ENCODE assay signal across 17 cellular contexts in the genomic region with DNA sequence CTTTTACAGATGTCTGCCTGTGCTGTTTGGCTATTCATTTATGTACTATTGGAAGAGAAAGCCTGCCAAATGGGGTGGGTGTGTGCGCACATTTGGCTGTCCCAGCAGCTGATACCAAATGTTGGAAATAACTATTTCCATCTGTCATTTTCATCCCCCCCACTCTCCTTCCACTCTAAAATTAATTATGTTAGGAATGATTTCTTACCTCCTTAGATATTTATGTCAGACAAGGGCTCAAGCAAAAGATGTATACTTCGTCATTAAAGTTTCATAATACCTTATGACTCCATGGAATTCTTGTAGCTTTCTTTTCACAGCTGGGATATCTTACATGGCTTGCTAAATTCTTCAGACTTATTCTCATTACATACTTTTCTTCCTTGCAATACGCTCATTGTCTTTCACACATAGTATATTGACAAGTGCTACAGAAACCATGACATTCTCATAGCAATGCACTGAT. TPM values are rescaled to one million over a fixed set of nuclear protein-coding genes. Genes with fewer than 3 reads are reported as not detected.
DNase-seq lines count a peak whose midpoint lies in the region; ATAC-seq and TF ChIP-seq lines count a peak whose summit lies in the region.
"Had no signal": no experiment of that assay in that cellular context is flagged by ENCODE, and none has a peak within 500 bp of the region (broad histone marks: within the 10 kb centered on the region; RNA-seq: fewer than 3 reads in every experiment).

No MANE protein-coding gene starts in this region.

- H2AFZ ChIP-seq in GM23248 = no peak overlapping the region

- peak overlapping the region; percentile 68 for H3K4me2 ChIP-seq in GM23248 (ENCODE audit: unreplicated experiment)

- peaks cover 7 to 89% (median 74%) of the 10 kb centered on the region in 7 donors for H3K4me1 Mint-ChIP-seq in naive thymus-derived CD4-positive, alpha-beta T cell
- H3K4me1 Mint-ChIP-seq in activated CD8-positive, alpha-beta memory T cell treated with anti-CD3 and anti-CD28 coated beads, Interleukin-2, amount 10 ng/mL, durations not matched to agents 7 days and 5 days = peaks cover 8% of the 10 kb centered on the region

- no peak for ATAC-seq in naive thymus-derived CD4-positive, alpha-beta T cell
- ATAC-seq in activated CD8-positive, alpha-beta memory T cell treated with anti-CD3 and anti-CD28 coated beads, Interleukin-2, amount 10 ng/mL, durations not matched to agents 7 days and 5 days = no peak
- ATAC-seq: PC-3; stimulated activated naive CD8-positive, alpha-beta T cell treated with anti-CD3 and anti-CD28 coated beads, Interleukin-15, amount 100 ng/mL, for 72 hours had no signal

- H3K27ac Mint-ChIP-seq in naive thymus-derived CD4-positive, alpha-beta T cell = peak overlapping the region in 6 of 9 donors; percentile 38 to 81 (median 57)
- H3K27ac Mint-ChIP-seq in activated CD8-positive, alpha-beta memory T cell treated with anti-CD3 and anti-CD28 coated beads, Interleukin-2, amount 10 ng/mL, durations not matched to agents 7 days and 5 days = no peak overlapping the region
- H3K27ac Mint-ChIP-seq: stimulated activated naive CD8-positive, alpha-beta T cell treated with anti-CD3 and anti-CD28 coated beads, Interleukin-15, amount 100 ng/mL, for 72 hours had no signal

- H3K27me3 Mint-ChIP-seq in naive thymus-derived CD4-positive, alpha-beta T cell = no peaks in the 10 kb centered on the region
- H3K27me3 Mint-ChIP-seq in activated CD8-positive, alpha-beta memory T cell treated with anti-CD3 and anti-CD28 coated beads, Interleukin-2, amount 10 ng/mL, durations not matched to agents 7 days and 5 days = no peaks in the 10 kb centered on the region
- H3K27me3 Mint-ChIP-seq: stimulated activated naive CD8-positive, alpha-beta T cell treated with anti-CD3 and anti-CD28 coated beads, Interleukin-15, amount 100 ng/mL, for 72 hours had no signal

- no peaks in the 10 kb centered on the region for H3K9me2 ChIP-seq in GM23248 (ENCODE audit: insufficient read depth)

- peak overlapping the region; percentile 42; the same call in 1 of the 2 replicates for H3K9ac ChIP-seq in GM23248

- H3K36me3 ChIP-seq in GM23248 (ENCODE audit: low read depth) = peaks cover 27% of the 10 kb centered on the region
- peaks cover 13 to 28% (median 21%) of the 10 kb centered on the region in 3 experiments for H3K36me3 ChIP-seq in naive thymus-derived CD4-positive, alpha-beta T cell (ENCODE audit: control insufficient read depth in 2 of 3, insufficient read depth in 3 of 3, low read length in 3 of 3)

- in situ Hi-C loops in GM23248 (cut with MboI) = no loop called here

- peaks cover 18% of the 10 kb centered on the region for H3K4me1 ChIP-seq in GM23248 (ENCODE audit: insufficient read depth)
- H3K4me1 ChIP-seq in naive thymus-derived CD4-positive, alpha-beta T cell (ENCODE audit: control insufficient read depth in 2 of 2, insufficient read depth in 2 of 2, low read length in 2 of 2) = peaks cover 2 to 49% of the 10 kb centered on the region in 2 donors

- WGBS in GM23248 (ENCODE audit: low coverage in 1 of 2, low lambda C conversion rate in 2 of 2, missing lambda C conversion rate in 2 of 2), 2 experiments = 19 to 22% methylated on average over 3 of the region's 3 CpGs

- H3K27ac ChIP-seq in GM23248 = peak overlapping the region; percentile 69
- H3K27ac ChIP-seq in naive thymus-derived CD4-positive, alpha-beta T cell (ENCODE audit: low read depth, low read length) = no peak overlapping the region

- H3K9me3 ChIP-seq in GM23248 (ENCODE audit: low read depth) = no peaks in the 10 kb centered on the region
- H3K9me3 ChIP-seq in naive thymus-derived CD4-positive, alpha-beta T cell (ENCODE audit: control insufficient read depth in 2 of 3, low read length in 3 of 3) = no peaks in the 10 kb centered on the region

- no peaks in the 10 kb centered on the region for H4K20me1 ChIP-seq in GM23248 (ENCODE audit: insufficient read depth)

- no peaks in the 10 kb centered on the region for H3K9me3 Mint-ChIP-seq in naive thymus-derived CD4-positive, alpha-beta T cell
- no peaks in the 10 kb centered on the region for H3K9me3 Mint-ChIP-seq in activated CD8-positive, alpha-beta memory T cell treated with anti-CD3 and anti-CD28 coated beads, Interleukin-2, amount 10 ng/mL, durations not matched to agents 7 days and 5 days (ENCODE audit: low read depth)
- H3K9me3 Mint-ChIP-seq: stimulated activated naive CD8-positive, alpha-beta T cell treated with anti-CD3 and anti-CD28 coated beads, Interleukin-15, amount 100 ng/mL, for 72 hours had no signal

- no peaks in the 10 kb centered on the region for H3K27me3 ChIP-seq in GM23248 (replicated peaks; ENCODE audit: insufficient read depth)
- no peaks in the 10 kb centered on the region for H3K27me3 ChIP-seq in naive thymus-derived CD4-positive, alpha-beta T cell (ENCODE audit: control insufficient read depth in 2 of 2, insufficient read depth in 2 of 2, low read length in 2 of 2)

- peaks cover 3 to 43% (median 17%) of the 10 kb centered on the region in 5 donors for H3K36me3 Mint-ChIP-seq in naive thymus-derived CD4-positive, alpha-beta T cell
- H3K36me3 Mint-ChIP-seq in activated CD8-positive, alpha-beta memory T cell treated with anti-CD3 and anti-CD28 coated beads, Interleukin-2, amount 10 ng/mL, durations not matched to agents 7 days and 5 days = peaks cover 46% of the 10 kb centered on the region

- CTCF ChIA-PET in AG04449 (lab: Yijun Ruan, JAX) (interaction anchor here (1.1 kb wide), 1 partner anchor 39 kb away, joined by 3 read pairs; no protein-coding TSS in a partner anchor), GM10248 (lab: Yijun Ruan, JAX) (no interaction called here)
- CTCF ChIA-PET in naive thymus-derived CD4-positive, alpha-beta T cell (lab: Charles Lee) = no interaction called here
- CTCF ChIA-PET in activated CD8-positive, alpha-beta memory T cell treated with anti-CD3 and anti-CD28 coated beads, Interleukin-2, amount 10 ng/mL, durations not matched to agents 7 days and 5 days (lab: Charles Lee) = no interaction called here

- no peak overlapping the region for H3K4me3 ChIP-seq in AG04449 (ENCODE audit: low read depth, low read length)
- H3K4me3 ChIP-seq in GM23248 = peak overlapping the region; percentile 5; the same call in 1 of the 2 replicates
- no peak overlapping the region for H3K4me3 ChIP-seq in fibroblast of pulmonary artery (replicated peaks; ENCODE audit: low read depth, low read length)
- H3K4me3 ChIP-seq in naive thymus-derived CD4-positive, alpha-beta T cell (ENCODE audit: low read length) = no peak overlapping the region

- DNase-seq in AG04449 (ENCODE audit: low read depth, low spot score) = peak; percentile 14
- peak; percentile 76 for DNase-seq in GM23248
- peak; percentile 73 for DNase-seq in fibroblast of pulmonary artery (ENCODE audit: low read depth)
- no peak for DNase-seq in naive thymus-derived CD4-positive, alpha-beta T cell
- DNase-seq in GM10248 (ENCODE audit: extremely low spot score) = no peak
- DNase-seq in head of caudate nucleus = no peak
- no peak for DNase-seq in activated CD8-positive, alpha-beta memory T cell treated with anti-CD3 and anti-CD28 coated beads, Interleukin-2, amount 50 U/mL, for 48 hours
- DNase-seq in activated CD8-positive, alpha-beta memory T cell treated with anti-CD3 and anti-CD28 coated beads, Interleukin-2, amount 10 ng/mL, durations not matched to agents 7 days and 5 days = no peak
- DNase-seq: activated CD4-positive, alpha-beta T cell treated with anti-CD3 and anti-CD28 coated beads, Interleukin-2, amount 50 U/mL, for 1 hour; activated T-cell treated with anti-CD3 and anti-CD28 coated beads, Interleukin-2, amount 50 U/mL, for 48 hours; foreskin melanocyte; NCI-H2029 treated with DMSO at 0.1 percent for 48 hours; NCI-H526; occipital lobe; PC-3; small intestine; stimulated activated naive CD8-positive, alpha-beta T cell treated with anti-CD3 and anti-CD28 coated beads, Interleukin-15, amount 100 ng/mL, for 72 hours had no signal

- peak overlapping the region in 5 of 10 donors; percentile 12 to 41 (median 38) for H3K4me3 Mint-ChIP-seq in naive thymus-derived CD4-positive, alpha-beta T cell
- H3K4me3 Mint-ChIP-seq in activated CD8-positive, alpha-beta memory T cell treated with anti-CD3 and anti-CD28 coated beads, Interleukin-2, amount 10 ng/mL, durations not matched to agents 7 days and 5 days = no peak overlapping the region
- H3K4me3 Mint-ChIP-seq: stimulated activated naive CD8-positive, alpha-beta T cell treated with anti-CD3 and anti-CD28 coated beads, Interleukin-15, amount 100 ng/mL, for 72 hours had no signal

- POLR2A ChIA-PET in AG04449 (lab: Yijun Ruan, JAX) = no interaction called here
- POLR2A ChIA-PET in naive thymus-derived CD4-positive, alpha-beta T cell (lab: Charles Lee) = interaction anchor here (1.1 to 1.6 kb wide), 3 partner anchors 10 to 124 kb away, joined by 3 to 5 read pairs (median 3); a partner anchor contains a TSS
- POLR2A ChIA-PET in GM10248 (lab: Yijun Ruan, JAX) = no interaction called here

- TF ChIP-seq CTCF in AG04449 (IDR thresholded peaks at IDR 0.05; ENCODE audit: insufficient read depth, low read length, missing control alignments) (no peak), fibroblast of pulmonary artery (IDR thresholded peaks at IDR 0.05; ENCODE audit: low read length, missing control alignments) (no peak), GM10248 (IDR thresholded peaks at IDR 0.05; ENCODE audit: control extremely low read depth, extremely low read depth, low read depth, missing control alignments) (no peak)

- intact Hi-C loops in naive thymus-derived CD4-positive, alpha-beta T cell (cut with micrococcal nuclease) = loop anchor here in 1 of 2 donors (1.0 to 2.0 kb wide), 2 partner anchors 8 to 13 kb away; no protein-coding TSS in a partner anchor
- intact Hi-C loops in head of caudate nucleus (cut with DNase I) = no loop called here

- peaks cover 12% of the 10 kb centered on the region for H3F3A ChIP-seq in GM23248 (ENCODE audit: insufficient read depth)

- peaks cover 84% of the 10 kb centered on the region for H3K79me2 ChIP-seq in GM23248 (ENCODE audit: insufficient read depth)

RNA-seq across cellular contexts. Expression of a gene that starts 18.6 kb away (rescaled TPM):
- 263 and 295 TPM in 2 replicates for total RNA-seq in GM23248 (2014; rRNA removed; shearing (Covaris generic))
- polyA plus RNA-seq in GM23248 (2016; fragmentation: Nextera tagmentation; extraction: Ambion mirVana) = 689 and 690 TPM in 2 replicates
- 100 to 1,000 TPM; 190 to 733 (median 412) TPM for total RNA-seq in naive thymus-derived CD4-positive, alpha-beta T cell
- 1,000 to 10,000 TPM; 1,112 to 1,479 TPM for polyA plus RNA-seq in naive thymus-derived CD4-positive, alpha-beta T cell
- total RNA-seq in activated CD8-positive, alpha-beta memory T cell treated with anti-CD3 and anti-CD28 coated beads, Interleukin-2, amount 10 ng/mL, durations not matched to agents 7 days and 5 days = 100 to 1,000 TPM; 163 to 197 TPM

RNA-seq across cellular contexts. Expression of a gene that starts 51.9 kb away (rescaled TPM):
- total RNA-seq in GM23248 (2014; rRNA removed; shearing (Covaris generic)) = 31.0 and 39.5 TPM in 2 replicates
- 24.5 and 25.5 TPM in 2 replicates for polyA plus RNA-seq in GM23248 (2016; fragmentation: Nextera tagmentation; extraction: Ambion mirVana)
- total RNA-seq in naive thymus-derived CD4-positive, alpha-beta T cell = 10 to 100 TPM; 18.0 to 37.1 (median 23.6) TPM
- 10 to 100 TPM; 12.1 to 13.5 TPM for polyA plus RNA-seq in naive thymus-derived CD4-positive, alpha-beta T cell
- 10 to 100 TPM; 49.2 to 55.7 TPM for total RNA-seq in activated CD8-positive, alpha-beta memory T cell treated with anti-CD3 and anti-CD28 coated beads, Interleukin-2, amount 10 ng/mL, durations not matched to agents 7 days and 5 days

Comparison
In these comparisons a context has a peak if more than half of its experiments do, and no peak if none do; other contexts are left out.
1. DNase-seq: peak in AG04449 (single experiment), GM23248 (single experiment) and fibroblast of pulmonary artery (single experiment); none in naive thymus-derived CD4-positive, alpha-beta T cell (0 of 9), GM10248 (single experiment), head of caudate nucleus (0 of 42), activated CD8-positive, alpha-beta memory T cell treated with anti-CD3 and anti-CD28 coated beads, Interleukin-2, amount 50 U/mL, for 48 hours (single experiment) and activated CD8-positive, alpha-beta memory T cell treated with anti-CD3 and anti-CD28 coated beads, Interleukin-2, amount 10 ng/mL, durations not matched to agents 7 days and 5 days (single experiment).